10 cellular contexts compared by ENCODE assay signal in the genomic region with DNA sequence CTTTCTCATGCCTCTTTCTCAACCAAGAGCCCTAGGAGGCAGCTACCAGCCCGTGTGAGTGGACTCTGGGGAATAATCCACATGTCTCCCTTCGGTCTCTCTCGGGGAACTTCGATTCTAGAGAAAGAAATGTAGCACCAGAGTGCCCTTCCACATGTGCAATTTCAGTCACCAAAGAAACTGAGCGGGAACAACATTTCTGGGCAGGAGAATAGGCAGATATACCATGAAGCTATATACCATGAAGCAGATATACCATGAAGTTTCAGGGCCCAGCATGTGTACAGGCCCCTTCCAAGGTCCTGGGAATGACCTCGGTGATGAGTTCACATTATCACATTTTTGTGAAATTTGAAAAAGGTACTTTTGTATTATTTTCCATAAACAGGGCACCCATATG.
"Had no signal": no experiment of that assay in that cellular context is flagged by ENCODE, and none has a peak within 500 bp of the region (broad histone marks: within the 10 kb centered on the region; RNA-seq: fewer than 3 reads in every experiment).

No MANE protein-coding gene starts in this region.

- FAIRE-seq: H54 had no signal

- H3K36me3 ChIP-seq: HAP-1 had no signal

- H3K4me3 Mint-ChIP-seq: GM23338, H9, HFFc6 had no signal

- H3K4me3 ChIP-seq: GM23248, GM23338, HAP-1 had no signal

- H3K9ac ChIP-seq: GM23248 had no signal

- ATAC-seq: GM23338, HCT116 had no signal

- H3K9me3 ChIP-seq: HAP-1 had no signal

- DNase-seq: GM23248, GOT3, H7, H9, HCEC 1CT, HFFc6 had no signal

- H3K27ac ChIP-seq: GM23248 had no signal

- H3K4me2 ChIP-seq: GM23338 had no signal

- H3K9me3 Mint-ChIP-seq: GM23338, H9 had no signal

- H2AFZ ChIP-seq: GM23248, GM23338 had no signal

- H3K27ac Mint-ChIP-seq: GM23338, H9, HFFc6 had no signal
